In the genomic region with DNA sequence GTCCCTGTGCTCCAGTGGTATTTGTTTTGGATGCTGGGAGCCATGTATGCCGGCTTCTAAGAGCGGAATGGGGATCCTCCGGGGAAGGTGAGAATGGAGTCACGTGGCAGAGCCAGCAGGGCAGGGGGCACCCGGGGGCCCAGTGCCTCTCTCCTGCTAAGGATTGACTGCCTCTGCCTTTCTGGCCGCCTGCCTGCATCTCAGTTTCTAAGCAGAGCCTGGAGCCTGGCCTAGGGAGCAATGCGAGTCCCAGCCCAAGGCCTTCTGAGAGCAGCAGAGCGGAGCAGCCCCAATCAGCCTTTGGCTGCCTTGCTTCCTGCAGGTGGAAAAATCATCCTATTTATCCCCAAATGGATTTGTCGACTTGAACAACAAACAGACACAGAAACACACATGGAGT, we compare ENCODE assay signal across 1 cellular context.
TF ChIP-seq lines count a peak whose summit lies in the region.

No MANE protein-coding gene starts in this region.

TF ChIP-seq in IMR-90, 13 proteins besides CTCF, POLR2A, EP300 and RAD21 (continued from another document):
- TF ChIP-seq CHD1 (IDR thresholded peaks at IDR 0.05; ENCODE audit: low read depth, low read length) = no peak
- TF ChIP-seq, protein P1, sequence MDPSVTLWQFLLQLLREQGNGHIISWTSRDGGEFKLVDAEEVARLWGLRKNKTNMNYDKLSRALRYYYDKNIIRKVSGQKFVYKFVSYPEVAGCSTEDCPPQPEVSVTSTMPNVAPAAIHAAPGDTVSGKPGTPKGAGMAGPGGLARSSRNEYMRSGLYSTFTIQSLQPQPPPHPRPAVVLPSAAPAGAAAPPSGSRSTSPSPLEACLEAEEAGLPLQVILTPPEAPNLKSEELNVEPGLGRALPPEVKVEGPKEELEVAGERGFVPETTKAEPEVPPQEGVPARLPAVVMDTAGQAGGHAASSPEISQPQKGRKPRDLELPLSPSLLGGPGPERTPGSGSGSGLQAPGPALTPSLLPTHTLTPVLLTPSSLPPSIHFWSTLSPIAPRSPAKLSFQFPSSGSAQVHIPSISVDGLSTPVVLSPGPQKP (IDR thresholded peaks at IDR 0.05; ENCODE audit: borderline replicate concordance, low read depth, low read length) = no peak
- no peak for TF ChIP-seq BHLHE40 (IDR thresholded peaks at IDR 0.05; ENCODE audit: low read depth, low read length)
- no peak for TF ChIP-seq NFE2L2 (IDR thresholded peaks at IDR 0.05; ENCODE audit: low read depth, low read length)
